Comparison of ENCODE assay signal across 17 cellular contexts in genomic region chr5:95066048-95066447, GRCh38.
DNase-seq lines count a peak whose midpoint lies in the region; ATAC-seq, FAIRE-seq and TF ChIP-seq lines count a peak whose summit lies in the region.
"Had no signal": no experiment of that assay in that cellular context is flagged by ENCODE, and none has a peak within 500 bp of the region (broad histone marks: within the 10 kb centered on the region; RNA-seq: fewer than 3 reads in every experiment).

No MANE protein-coding gene starts in this region.

- no peak overlapping the region for H3K4me2 ChIP-seq in osteoblast (ENCODE audit: insufficient read depth, low read length)
- H3K4me2 ChIP-seq: GM23338 had no signal

- CTCF ChIA-PET in HEK293 (lab: Yijun Ruan, JAX) = interaction anchor here (0.8 kb wide), 1 partner anchor 15 kb away, joined by 3 read pairs; no protein-coding TSS in a partner anchor

- no peak for TF ChIP-seq POLR2A in GM12892 (IDR thresholded peaks at IDR 0.05; ENCODE audit: low read depth, low read length)

- H3K36me3 ChIP-seq in HEK293 (ENCODE audit: control insufficient read depth in 2 of 2, insufficient read depth in 1 of 2, low read length in 2 of 2) (no peaks in the 10 kb centered on the region), osteoblast (ENCODE audit: insufficient read depth, low read length) (no peaks in the 10 kb centered on the region)
- H3K36me3 ChIP-seq: HAP-1 had no signal

- H3K4me3 ChIP-seq in HEK293 (ENCODE audit: low read depth, low read length) (no peak overlapping the region), osteoblast (ENCODE audit: insufficient read depth, low read length) (no peak overlapping the region)
- H3K4me3 ChIP-seq: GM12878, GM23338, HAP-1 had no signal

- DNase-seq in CD1c-positive myeloid dendritic cell (ENCODE audit: extremely low spot score) (peak; percentile 27), GM12892 (ENCODE audit: insufficient read length) (no peak), osteoblast (ENCODE audit: insufficient read length, low spot score, missing footprints) (no peak)
- no peak for DNase-seq in stimulated activated naive CD8-positive, alpha-beta T cell treated with anti-CD3 and anti-CD28 coated beads, Interleukin-15, Interleukin-2, amounts not matched to agents 100 U/mL and 50 U/mL, for 24 hours
- no peak for DNase-seq in stimulated activated CD4-positive, alpha-beta T cell treated with anti-CD3 and anti-CD28 coated beads, Interleukin-2, amount 100 ng/mL, for 24 hours
- DNase-seq: C1 segment of cervical spinal cord; CD4-positive, alpha-beta T cell; CD8-positive, alpha-beta memory T cell; DMS 273 treated with DMSO at 0.1 percent for 48 hours; DMS79; EL; GDM1 had no signal

- POLR2A ChIA-PET in HEK293 (lab: Yijun Ruan, JAX) = no interaction called here

- H3K27ac ChIP-seq in HEK293 (ENCODE audit: extremely low read depth, low read depth, low read length) (no peak overlapping the region), osteoblast (ENCODE audit: low read depth, low read length) (no peak overlapping the region)

- H3K79me2 ChIP-seq in osteoblast (ENCODE audit: insufficient read depth, low read length) = peaks cover 7% of the 10 kb centered on the region

- H2AFZ ChIP-seq in osteoblast (ENCODE audit: low read length) = peak overlapping the region; percentile 1
- H2AFZ ChIP-seq: GM23338 had no signal

- TF ChIP-seq CTCF in HEK293 (tag by site-specific recombination; IDR thresholded peaks at IDR 0.05) (no peak), osteoblast (IDR thresholded peaks at IDR 0.05; ENCODE audit: extremely low read depth, low read depth, low read length) (no peak)

- H3K4me1 ChIP-seq in HEK293 (ENCODE audit: control insufficient read depth, insufficient read depth, low read length) (no peaks in the 10 kb centered on the region), osteoblast (ENCODE audit: insufficient read depth, low read length) (no peaks in the 10 kb centered on the region)
- H3K4me1 ChIP-seq: HAP-1 had no signal

- FAIRE-seq in GM12892 (lab: Jason Lieb, UNC) = peak; percentile 14
- FAIRE-seq: GM12878 had no signal

- no peaks in the 10 kb centered on the region for H4K20me1 ChIP-seq in osteoblast (ENCODE audit: insufficient read depth, low read length)

- no peaks in the 10 kb centered on the region for H3K9me3 ChIP-seq in HEK293 (ENCODE audit: control insufficient read depth, insufficient read depth, low read depth, low read length)
- no peaks in the 10 kb centered on the region for H3K9me3 ChIP-seq in osteoblast (ENCODE audit: low read depth, low read length)
- H3K9me3 ChIP-seq: HAP-1 had no signal

- ATAC-seq in GM19455 (IDR thresholded peaks at IDR 0.05; ENCODE audit: unreplicated experiment) = no peak
- no peak for ATAC-seq in stimulated activated naive CD8-positive, alpha-beta T cell treated with anti-CD3 and anti-CD28 coated beads, Interleukin-15, Interleukin-2, amounts not matched to agents 100 U/mL and 50 U/mL, for 24 hours
- ATAC-seq: GM12878, GM23338 had no signal

- H3K27me3 ChIP-seq in osteoblast (ENCODE audit: insufficient read depth, low read length) = no peaks in the 10 kb centered on the region

TF ChIP-seq in HEK293, 187 proteins besides CTCF, POLR2A, EP300 and RAD21:
- TF ChIP-seq PBX3 (CRISPR knock-in tag; IDR thresholded peaks at IDR 0.05) (no peak), ZBTB11 (tag by site-specific recombination; conservative IDR thresholded peaks at IDR 0.05; ENCODE audit: low read depth) (no peak), SCRT1 (tag by site-specific recombination; IDR thresholded peaks at IDR 0.05; ENCODE audit: borderline replicate concordance) (peak; percentile 51; the same call in 1 of the 2 replicates), SCRT2 (tag by site-specific recombination; IDR thresholded peaks at IDR 0.05) (peak; percentile 76; the same call in 1 of the 2 replicates), ZNF248 (tag by site-specific recombination; IDR thresholded peaks at IDR 0.05) (no peak), ZFP69B (tag by site-specific recombination; IDR thresholded peaks at IDR 0.05) (no peak), ZBTB10 (tag by site-specific recombination; IDR thresholded peaks at IDR 0.05) (no peak)
TF ChIP-seq in HEK293: peak in this region for 2.
